In the genomic region with DNA sequence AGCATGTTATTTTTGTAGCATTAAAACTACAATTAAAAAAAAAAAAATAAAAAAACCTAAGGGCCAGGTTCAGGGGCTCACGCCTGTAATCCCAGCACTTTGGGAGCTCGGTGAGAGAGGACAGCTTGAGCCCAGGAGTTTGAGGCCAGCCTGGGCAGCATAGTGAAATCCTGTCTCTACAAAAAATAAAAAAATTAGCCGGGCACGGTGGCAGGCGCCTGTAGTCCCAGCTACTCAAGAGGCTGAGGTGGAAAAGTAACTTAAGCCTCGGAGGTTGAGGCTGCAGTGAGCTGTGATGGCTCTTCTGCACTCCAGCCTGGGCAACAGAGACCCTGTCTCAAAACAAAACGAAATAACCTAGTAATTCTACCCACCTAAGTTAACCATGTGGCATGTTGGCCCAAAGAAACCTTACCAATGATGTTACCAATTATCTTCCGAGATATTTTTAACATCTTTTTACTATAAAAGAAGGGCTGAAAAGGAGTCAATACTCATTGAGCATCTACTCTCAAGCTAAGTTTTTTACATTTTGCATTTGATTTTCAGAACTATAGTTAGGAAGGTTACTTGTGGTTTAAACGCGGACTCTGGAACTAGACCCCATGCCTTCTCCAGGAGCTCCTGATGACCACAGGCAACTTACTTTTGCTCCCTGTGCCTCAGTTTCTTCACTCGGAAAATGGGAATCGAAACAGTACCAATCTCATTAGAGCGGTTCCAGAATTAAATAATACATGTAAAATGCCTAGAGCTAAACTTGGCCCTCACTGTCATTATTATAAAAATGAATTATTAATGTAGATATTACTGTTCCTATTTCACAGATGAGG, we compare ENCODE assay signal across 8 cellular contexts. TPM values are rescaled to one million over a fixed set of nuclear protein-coding genes. Genes with fewer than 3 reads are reported as not detected.
DNase-seq lines count a peak whose midpoint lies in the region; ATAC-seq, FAIRE-seq and TF ChIP-seq lines count a peak whose summit lies in the region.

No MANE protein-coding gene starts in this region.

- peak overlapping the region; percentile 77 for H3K27ac ChIP-seq in keratinocyte (ENCODE audit: control insufficient read depth, insufficient read depth, low read length)
- H3K27ac ChIP-seq in suprapubic skin: peak overlapping the region; percentile 97

- peak overlapping the region; percentile 84 to 97 (median 95) for H3K4me3 ChIP-seq in keratinocyte (ENCODE audit: control insufficient read depth in 2 of 3, extremely low read depth in 1 of 3, insufficient read depth in 2 of 3, low read depth in 1 of 3, low read length in 3 of 3)
- peak overlapping the region; percentile 94 for H3K4me3 ChIP-seq in suprapubic skin

- H3K4me1 Mint-ChIP-seq in activated CD4-positive, alpha-beta T cell treated with anti-CD3 and anti-CD28 coated beads for 36 hours: peaks cover 55% of the 10 kb centered on the region
- H3K4me1 Mint-ChIP-seq in activated naive CD8-positive, alpha-beta T cell (ENCODE audit: low read depth): peaks cover 65% of the 10 kb centered on the region

- H3K36me3 ChIP-seq in keratinocyte (ENCODE audit: control insufficient read depth in 2 of 2, extremely low read depth in 1 of 2, insufficient read depth in 2 of 2, low read length in 2 of 2): peaks cover 3 to 16% of the 10 kb centered on the region in 2 experiments
- no peaks in the 10 kb centered on the region for H3K36me3 ChIP-seq in suprapubic skin

- H3K27ac Mint-ChIP-seq in activated CD4-positive, alpha-beta T cell treated with anti-CD3 and anti-CD28 coated beads for 36 hours: peak overlapping the region; percentile 33
- peak overlapping the region; percentile 51 for H3K27ac Mint-ChIP-seq in activated naive CD8-positive, alpha-beta T cell

- FAIRE-seq in keratinocyte (lab: Jason Lieb, UNC): no peak

- peak overlapping the region; percentile 92 for H3K9ac ChIP-seq in keratinocyte (ENCODE audit: control insufficient read depth, extremely low read depth, insufficient read depth, low read length)

- peak; percentile 15 for DNase-seq in activated CD4-positive, alpha-beta T cell treated with anti-CD3 and anti-CD28 coated beads for 36 hours
- no peak for DNase-seq in activated CD4-positive, alpha-beta T cell treated with anti-CD3 and anti-CD28 coated beads for 4 hours
- DNase-seq in keratinocyte (ENCODE audit: low read depth, low spot score): no peak
- DNase-seq in suprapubic skin (ENCODE audit: low spot score in 2 of 2): no peak
- DNase-seq in stimulated activated CD4-positive, alpha-beta T cell treated with anti-CD3 and anti-CD28 coated beads, Interleukin-1b, Interleukin-23, amount 100 ng/mL, for 48 hours: no peak
- DNase-seq in NCI-H146 treated with DMSO at 0.1 percent for 48 hours (lab: John Stamatoyannopoulos, UW; ENCODE audit: unreplicated experiment): no peak

- H3K79me2 ChIP-seq in keratinocyte (ENCODE audit: control insufficient read depth, insufficient read depth, low read length): peaks cover 93% of the 10 kb centered on the region

- no peak for TF ChIP-seq POLR2A in suprapubic skin (IDR thresholded peaks at IDR 0.05)

- POLR2A ChIA-PET in activated CD4-positive, alpha-beta T cell treated with anti-CD3 and anti-CD28 coated beads for 36 hours (lab: Charles Lee): no interaction called here

- no peaks in the 10 kb centered on the region for H3K9me1 ChIP-seq in keratinocyte (ENCODE audit: control insufficient read depth, extremely low read depth, insufficient read depth, low read length)

- intact Hi-C loops in activated CD4-positive, alpha-beta T cell treated with anti-CD3 and anti-CD28 coated beads for 36 hours (cut with DNase I, micrococcal nuclease): loop anchor here (5.0 to 10.0 kb wide), 2 partner anchors 296 to 582 kb away; no protein-coding TSS in a partner anchor

- peaks cover 34% of the 10 kb centered on the region for H3K4me1 ChIP-seq in keratinocyte (ENCODE audit: control insufficient read depth, extremely low read depth, insufficient read depth, low read length)
- H3K4me1 ChIP-seq in suprapubic skin: peaks cover 71% of the 10 kb centered on the region

- peak overlapping the region; percentile 75 for H3K4me2 ChIP-seq in keratinocyte (ENCODE audit: control insufficient read depth, extremely low read depth, insufficient read depth, low read depth, low read length)

- H3K9me3 ChIP-seq in keratinocyte (ENCODE audit: control insufficient read depth, low read depth, low read length): no peaks in the 10 kb centered on the region
- no peaks in the 10 kb centered on the region for H3K9me3 ChIP-seq in suprapubic skin

- H3K27me3 Mint-ChIP-seq in activated CD4-positive, alpha-beta T cell treated with anti-CD3 and anti-CD28 coated beads for 36 hours: peaks cover 10% of the 10 kb centered on the region
- H3K27me3 Mint-ChIP-seq in activated naive CD8-positive, alpha-beta T cell: no peaks in the 10 kb centered on the region

- no peaks in the 10 kb centered on the region for H3K36me3 Mint-ChIP-seq in activated CD4-positive, alpha-beta T cell treated with anti-CD3 and anti-CD28 coated beads for 36 hours (ENCODE audit: low read depth)
- H3K36me3 Mint-ChIP-seq in activated naive CD8-positive, alpha-beta T cell: no peaks in the 10 kb centered on the region

- CTCF ChIA-PET in activated CD4-positive, alpha-beta T cell treated with anti-CD3 and anti-CD28 coated beads for 36 hours (lab: Charles Lee): interaction anchor here (0.8 to 1.5 kb wide), 2 partner anchors 17 kb away, joined by 3 to 7 read pairs; no protein-coding TSS in a partner anchor

- TF ChIP-seq CTCF in keratinocyte (optimal IDR thresholded peaks at IDR 0.05 in 1 of 3, IDR thresholded peaks at IDR 0.05 in 1 of 3, conservative IDR thresholded peaks at IDR 0.05 in 1 of 3; ENCODE audit: extremely low read depth in 1 of 3, insufficient read depth in 2 of 3, low read length in 3 of 3) (no peak), suprapubic skin (IDR thresholded peaks at IDR 0.05) (no peak)

- dilution Hi-C loops in keratinocyte (cut with MboI; ENCODE audit: extremely low pct_ligation_motif_present, low sequenced_read_pairs): no loop called here

- H2AFZ ChIP-seq in keratinocyte (ENCODE audit: control insufficient read depth, low read length): no peak overlapping the region

- H3K4me3 Mint-ChIP-seq in activated CD4-positive, alpha-beta T cell treated with anti-CD3 and anti-CD28 coated beads for 36 hours: peak overlapping the region; percentile 73
- peak overlapping the region; percentile 84 for H3K4me3 Mint-ChIP-seq in activated naive CD8-positive, alpha-beta T cell

- H3K27me3 ChIP-seq in keratinocyte (ENCODE audit: control insufficient read depth, extremely low read depth, insufficient read depth, low read length): no peaks in the 10 kb centered on the region
- no peaks in the 10 kb centered on the region for H3K27me3 ChIP-seq in suprapubic skin

- WGBS in suprapubic skin: 10% methylated on average over 13 of the region's 13 CpGs

- no peak for TF ChIP-seq EP300 in suprapubic skin (IDR thresholded peaks at IDR 0.05)

- H4K20me1 ChIP-seq in keratinocyte (ENCODE audit: control insufficient read depth, extremely low read depth, insufficient read depth, low read length): peaks cover 23% of the 10 kb centered on the region

- H3K9me3 Mint-ChIP-seq in activated CD4-positive, alpha-beta T cell treated with anti-CD3 and anti-CD28 coated beads for 36 hours (ENCODE audit: low read depth): no peaks in the 10 kb centered on the region
- no peaks in the 10 kb centered on the region for H3K9me3 Mint-ChIP-seq in activated naive CD8-positive, alpha-beta T cell (ENCODE audit: low read depth)

- ATAC-seq in activated CD4-positive, alpha-beta T cell treated with anti-CD3 and anti-CD28 coated beads for 36 hours: no peak
- no peak for ATAC-seq in GM19351 (IDR thresholded peaks at IDR 0.05; ENCODE audit: unreplicated experiment)

RNA-seq across cellular contexts. Expression of gene ITGB1, which starts 1.4 kb away (rescaled TPM):
- 10 to 100 TPM; 57.6 to 68.9 TPM for total RNA-seq in activated CD4-positive, alpha-beta T cell treated with anti-CD3 and anti-CD28 coated beads for 36 hours
- polyA plus RNA-seq in keratinocyte: 1,026 to 1,445 TPM (median 1,030 TPM) in 3 replicates
- polyA plus RNA-seq in keratinocyte (2011; ENCODE audit: low read depth): 511 TPM
- polyA plus RNA-seq in keratinocyte (2011; cell fraction: cytosol; rRNA removed): 420 and 664 TPM in 2 replicates
- 1,436 and 2,106 TPM in 2 replicates for polyA plus RNA-seq in keratinocyte (2011; cell fraction: nucleus; rRNA removed)
- polyA plus RNA-seq in keratinocyte (2012; ENCODE audit: low replicate concordance): 328 and 1,010 TPM in 2 replicates
- 361 to 979 TPM (median 522 TPM) in 3 replicates for polyA minus RNA-seq in keratinocyte
- 475 TPM for polyA minus RNA-seq in keratinocyte (2011; cell fraction: cytosol; rRNA and poly(A)+ RNA removed)
- 1,567 and 2,524 TPM in 2 replicates for polyA minus RNA-seq in keratinocyte (2011; cell fraction: nucleus; rRNA and poly(A)+ RNA removed)
- 100 to 1,000 TPM; 167 to 261 (median 218) TPM for total RNA-seq in suprapubic skin
